ENCODE assay signal across 24 cellular contexts in the genomic region with DNA sequence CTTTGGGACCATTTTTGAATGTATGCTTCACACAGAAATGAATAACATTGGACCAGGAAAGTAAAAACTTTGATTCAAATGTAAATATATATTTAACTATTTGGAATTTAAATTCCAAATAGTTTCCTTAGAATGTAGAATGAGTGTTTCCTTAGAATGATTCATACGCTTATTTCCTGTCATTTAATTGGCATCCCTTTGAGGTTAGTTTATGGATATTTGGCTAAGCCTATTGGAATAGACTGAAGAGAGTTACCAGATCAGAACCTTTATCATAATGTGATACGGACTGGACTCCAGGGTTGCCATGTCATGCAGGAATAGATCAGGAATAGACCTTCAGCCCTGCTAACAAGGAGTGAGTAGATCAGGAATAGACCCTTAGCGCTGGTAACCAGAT.
"Had no signal": no experiment of that assay in that cellular context is flagged by ENCODE, and none has a peak within 500 bp of the region (broad histone marks: within the 10 kb centered on the region; RNA-seq: fewer than 3 reads in every experiment).

No MANE protein-coding gene starts in this region.

- H3K4me3 ChIP-seq: ovary, prostate gland, thyroid gland had no signal

- H3K27ac ChIP-seq: brain microvascular endothelial cell, ovary, prostate gland, thyroid gland had no signal

- H3K4me1 ChIP-seq: prostate gland, thyroid gland had no signal

- DNase-seq: activated CD4-positive, alpha-beta memory T cell treated with anti-CD3 and anti-CD28 coated beads for 36 hours; activated CD4-positive, alpha-beta T cell treated with anti-CD3 and anti-CD28 coated beads for 4 hours; activated CD4-positive, CD25-positive, alpha-beta regulatory T cell; activated effector memory CD4-positive, alpha-beta T cell treated with Interleukin-2 at 50 U/mL for 16 hours; activated naive CD4-positive, alpha-beta T cell treated with anti-CD3 and anti-CD28 coated beads, Interleukin-2, amount 50 U/mL, for 16 hours; activated naive CD8-positive, alpha-beta T cell treated with anti-CD3 and anti-CD28 coated beads, Interleukin-2, amount 50 U/mL, for 24 hours; activated T-cell treated with anti-CD3 and anti-CD28 coated beads, Interleukin-2, amount 50 U/mL, for 48 hours; anterior cingulate cortex; brain microvascular endothelial cell; caudate nucleus; dermis blood vessel endothelial cell; effector CD8-positive, alpha-beta T cell; erythroblast; glutamatergic neuron; hippocampal formation; left cardiac atrium; midbrain; natural killer cell; ovary; stimulated activated CD4-positive, alpha-beta T cell treated with anti-CD3 and anti-CD28 coated beads, Interleukin-12 subunit alpha, Interleukin-12 subunit beta, amount 100 ng/mL, for 4 hours; substantia nigra; T-helper 17 cell; thyroid gland had no signal

- H3K9me3 ChIP-seq: ovary, prostate gland, thyroid gland had no signal

- H3K27me3 ChIP-seq: brain microvascular endothelial cell, ovary, thyroid gland had no signal

- H3K36me3 ChIP-seq: brain microvascular endothelial cell, ovary, prostate gland, thyroid gland had no signal
